ENCODE assay signal across 1 cellular context in the genomic region with DNA sequence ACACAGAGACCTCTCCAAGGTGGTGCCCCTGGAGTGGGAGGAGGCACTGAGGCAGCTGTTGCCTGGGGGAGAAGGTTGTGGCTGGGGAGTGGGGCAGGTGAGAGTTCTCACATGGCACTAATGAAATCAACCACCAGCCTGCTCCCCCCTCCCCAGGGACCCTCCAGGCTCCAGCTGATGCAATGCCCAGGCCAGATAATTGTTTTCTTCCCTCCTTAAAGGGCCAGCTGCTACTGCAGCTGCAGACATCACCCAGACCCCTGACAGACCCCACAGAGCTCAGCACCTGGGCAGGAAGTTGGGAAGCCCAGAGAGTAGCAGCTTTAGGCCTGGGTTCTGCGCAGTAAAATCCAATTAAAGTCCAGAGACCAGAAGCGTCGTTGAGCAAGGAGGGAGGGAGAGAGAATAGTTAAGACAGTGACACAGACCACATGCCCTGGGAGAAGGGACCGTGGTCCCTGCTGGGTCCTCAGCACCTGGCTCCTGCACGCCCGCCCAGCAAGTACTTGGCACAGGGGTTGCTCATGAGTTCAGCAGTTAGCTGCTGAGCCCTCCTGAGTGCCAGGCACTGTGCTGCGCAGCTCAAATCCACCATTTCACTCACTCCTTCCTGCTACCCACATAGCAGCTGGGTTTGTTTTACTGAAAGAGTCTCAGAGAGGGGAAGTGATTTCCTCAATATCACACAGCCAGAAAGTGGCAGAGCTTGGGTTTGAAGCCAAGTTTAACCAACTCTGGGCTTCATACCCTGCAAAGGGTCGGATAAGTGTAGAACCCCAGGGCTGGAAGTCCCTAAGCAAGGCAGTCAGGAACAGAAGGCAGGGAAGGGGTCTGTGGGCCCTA.
TF ChIP-seq lines count a peak whose summit lies in the region.

No MANE protein-coding gene starts in this region.

TF ChIP-seq in HEK293, 187 proteins besides CTCF, POLR2A, EP300 and RAD21 (continued from another document):
- TF ChIP-seq, protein P1, sequence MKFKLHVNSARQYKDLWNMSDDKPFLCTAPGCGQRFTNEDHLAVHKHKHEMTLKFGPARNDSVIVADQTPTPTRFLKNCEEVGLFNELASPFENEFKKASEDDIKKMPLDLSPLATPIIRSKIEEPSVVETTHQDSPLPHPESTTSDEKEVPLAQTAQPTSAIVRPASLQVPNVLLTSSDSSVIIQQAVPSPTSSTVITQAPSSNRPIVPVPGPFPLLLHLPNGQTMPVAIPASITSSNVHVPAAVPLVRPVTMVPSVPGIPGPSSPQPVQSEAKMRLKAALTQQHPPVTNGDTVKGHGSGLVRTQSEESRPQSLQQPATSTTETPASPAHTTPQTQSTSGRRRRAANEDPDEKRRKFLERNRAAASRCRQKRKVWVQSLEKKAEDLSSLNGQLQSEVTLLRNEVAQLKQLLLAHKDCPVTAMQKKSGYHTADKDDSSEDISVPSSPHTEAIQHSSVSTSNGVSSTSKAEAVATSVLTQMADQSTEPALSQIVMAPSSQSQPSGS (tag by site-specific recombination; IDR thresholded peaks at IDR 0.05; ENCODE audit: low read depth), result no peak
- no peak for TF ChIP-seq ZBTB21 (tag by site-specific recombination; IDR thresholded peaks at IDR 0.05)
- no peak for TF ChIP-seq ZNF514 (tag by site-specific recombination; IDR thresholded peaks at IDR 0.05)
- TF ChIP-seq ZNF132 (tag by site-specific recombination; IDR thresholded peaks at IDR 0.05; ENCODE audit: borderline replicate concordance), result no peak
- TF ChIP-seq ZNF768 (tag by site-specific recombination; IDR thresholded peaks at IDR 0.05), result peak; percentile 53; the same call in 1 of the 2 replicates
- TF ChIP-seq, protein P2, sequence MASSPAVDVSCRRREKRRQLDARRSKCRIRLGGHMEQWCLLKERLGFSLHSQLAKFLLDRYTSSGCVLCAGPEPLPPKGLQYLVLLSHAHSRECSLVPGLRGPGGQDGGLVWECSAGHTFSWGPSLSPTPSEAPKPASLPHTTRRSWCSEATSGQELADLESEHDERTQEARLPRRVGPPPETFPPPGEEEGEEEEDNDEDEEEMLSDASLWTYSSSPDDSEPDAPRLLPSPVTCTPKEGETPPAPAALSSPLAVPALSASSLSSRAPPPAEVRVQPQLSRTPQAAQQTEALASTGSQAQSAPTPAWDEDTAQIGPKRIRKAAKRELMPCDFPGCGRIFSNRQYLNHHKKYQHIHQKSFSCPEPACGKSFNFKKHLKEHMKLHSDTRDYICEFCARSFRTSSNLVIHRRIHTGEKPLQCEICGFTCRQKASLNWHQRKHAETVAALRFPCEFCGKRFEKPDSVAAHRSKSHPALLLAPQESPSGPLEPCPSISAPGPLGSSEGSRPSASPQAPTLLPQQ (tag by site-specific recombination; IDR thresholded peaks at IDR 0.05), result peak; percentile 46; the same call in 1 of the 2 replicates
- TF ChIP-seq, protein P3, sequence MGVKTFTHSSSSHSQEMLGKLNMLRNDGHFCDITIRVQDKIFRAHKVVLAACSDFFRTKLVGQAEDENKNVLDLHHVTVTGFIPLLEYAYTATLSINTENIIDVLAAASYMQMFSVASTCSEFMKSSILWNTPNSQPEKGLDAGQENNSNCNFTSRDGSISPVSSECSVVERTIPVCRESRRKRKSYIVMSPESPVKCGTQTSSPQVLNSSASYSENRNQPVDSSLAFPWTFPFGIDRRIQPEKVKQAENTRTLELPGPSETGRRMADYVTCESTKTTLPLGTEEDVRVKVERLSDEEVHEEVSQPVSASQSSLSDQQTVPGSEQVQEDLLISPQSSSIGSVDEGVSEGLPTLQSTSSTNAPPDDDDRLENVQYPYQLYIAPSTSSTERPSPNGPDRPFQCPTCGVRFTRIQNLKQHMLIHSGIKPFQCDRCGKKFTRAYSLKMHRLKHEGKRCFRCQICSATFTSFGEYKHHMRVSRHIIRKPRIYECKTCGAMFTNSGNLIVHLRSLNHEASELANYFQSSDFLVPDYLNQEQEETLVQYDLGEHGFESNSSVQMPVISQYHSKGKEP (tag by site-specific recombination; IDR thresholded peaks at IDR 0.05), result 0 out of 2 replicates have a peak, but pooled peaks have one; percentile 14
